Comparison of ENCODE assay signal across 8 cellular contexts in the genomic region with DNA sequence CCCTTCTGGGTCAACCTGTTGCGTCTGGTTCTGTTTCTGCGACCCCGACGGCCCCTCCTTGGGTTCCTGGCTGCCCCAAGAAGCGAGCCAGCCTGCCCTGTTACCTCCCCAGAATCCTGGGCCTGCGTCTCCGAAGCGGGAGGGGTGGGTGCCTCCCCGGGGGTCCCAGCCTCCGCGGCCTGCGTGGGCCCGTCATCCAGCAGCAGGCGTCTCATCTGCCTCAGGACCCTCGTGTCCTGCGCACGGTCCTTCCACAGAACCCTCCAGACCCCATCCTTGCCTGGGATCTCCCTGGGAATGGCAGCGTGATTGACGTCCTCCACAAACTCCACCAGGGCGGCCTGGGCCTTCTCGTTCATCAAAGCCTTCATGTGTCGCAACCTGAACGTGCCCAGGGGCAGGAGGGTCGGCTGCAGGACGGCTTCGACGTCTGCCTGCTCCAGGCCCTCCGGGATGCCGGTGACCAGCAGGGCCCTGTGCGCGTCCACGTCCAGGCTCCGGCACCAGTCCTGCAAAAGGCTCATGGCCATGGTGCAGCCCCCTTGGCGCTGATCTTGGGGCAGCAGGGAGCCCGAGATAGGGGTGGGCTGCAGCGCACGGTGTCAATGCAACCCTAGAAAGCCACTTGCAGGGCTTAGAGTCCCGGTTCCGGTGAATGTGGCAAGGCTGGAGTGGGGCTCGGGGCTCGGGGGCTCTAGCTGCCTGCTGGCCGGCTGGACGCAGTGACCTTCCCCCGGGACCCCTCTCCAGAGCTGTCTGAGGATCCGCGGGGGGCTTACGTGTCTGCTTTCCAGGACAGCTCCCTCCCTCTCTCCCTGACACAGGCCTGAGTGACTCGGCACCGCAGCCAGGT. TPM values are rescaled to one million over a fixed set of nuclear protein-coding genes. Genes with fewer than 3 reads are reported as not detected.
DNase-seq lines count a peak whose midpoint lies in the region; ATAC-seq and TF ChIP-seq lines count a peak whose summit lies in the region.

No MANE protein-coding gene starts in this region.

- ATAC-seq in heart right ventricle (peak in 1 of 8 donors; percentile 13), Right ventricle myocardium superior (ENCODE audit: poor library complexity) (no peak), GM21576 (IDR thresholded peaks at IDR 0.05; ENCODE audit: unreplicated experiment) (no peak)
- ATAC-seq in naive thymus-derived CD8-positive, alpha-beta T cell: no peak

- H3K4me3 ChIP-seq in heart right ventricle: peak overlapping the region in 9 of 10 donors; percentile 7 to 51 (median 46)
- peak overlapping the region; percentile 45 for H3K4me3 ChIP-seq in ectodermal cell (ENCODE audit: insufficient read depth, low read depth, low read length)
- H3K4me3 ChIP-seq in vagina: peak overlapping the region; percentile 38 to 53

- H3K27ac ChIP-seq in heart right ventricle: peak overlapping the region in 2 of 10 donors; percentile 48 to 50
- H3K27ac ChIP-seq in ectodermal cell (ENCODE audit: insufficient read depth, low read depth, low read length, poor library complexity, severe bottlenecking): no peak overlapping the region
- H3K27ac ChIP-seq in vagina: peak overlapping the region; percentile 45

- peaks cover 12 to 46% (median 20%) of the 10 kb centered on the region in 4 donors for H3K4me1 Mint-ChIP-seq in naive thymus-derived CD8-positive, alpha-beta T cell
- H3K4me1 Mint-ChIP-seq in activated CD4-positive, alpha-beta T cell treated with anti-CD3 and anti-CD28 coated beads, Interleukin-2, amount 10 ng/mL, durations not matched to agents 24 days and 14 days: peaks cover 5% of the 10 kb centered on the region

- no peak for TF ChIP-seq POLR2A in vagina (IDR thresholded peaks at IDR 0.05)

- peak overlapping the region in 2 of 10 donors; percentile 65 to 90 for H3K27ac Mint-ChIP-seq in naive thymus-derived CD8-positive, alpha-beta T cell
- H3K27ac Mint-ChIP-seq in activated CD4-positive, alpha-beta T cell treated with anti-CD3 and anti-CD28 coated beads, Interleukin-2, amount 10 ng/mL, durations not matched to agents 24 days and 14 days: no peak overlapping the region

- peaks cover 0 to 59% (median 40%) of the 10 kb centered on the region in 7 donors for H3K27me3 ChIP-seq in heart right ventricle
- H3K27me3 ChIP-seq in ectodermal cell (ENCODE audit: control insufficient read depth, insufficient read depth, low read length, poor library complexity, severe bottlenecking): peaks cover 54% of the 10 kb centered on the region
- no peaks in the 10 kb centered on the region for H3K27me3 ChIP-seq in vagina

- intact Hi-C loops in heart right ventricle (cut with DNase I): loop anchor here in 1 of 10 donors (10.0 kb wide), 1 partner anchor 220 kb away; no protein-coding TSS in a partner anchor
- intact Hi-C loops in Right ventricle myocardium superior (cut with DNase I): loop anchor here (10.0 kb wide), 1 partner anchor 220 kb away; no protein-coding TSS in a partner anchor
- intact Hi-C loops in vagina (cut with DNase I): no loop called here
- intact Hi-C loops in activated CD4-positive, alpha-beta T cell treated with anti-CD3 and anti-CD28 coated beads, Interleukin-2, amount 10 ng/mL, durations not matched to agents 24 days and 14 days (cut with micrococcal nuclease): no loop called here

- H3K36me3 ChIP-seq in heart right ventricle: no peaks in the 10 kb centered on the region
- H3K36me3 ChIP-seq in ectodermal cell (ENCODE audit: control insufficient read depth, insufficient read depth, low read length): no peaks in the 10 kb centered on the region
- no peaks in the 10 kb centered on the region for H3K36me3 ChIP-seq in vagina

- POLR2A ChIA-PET in naive thymus-derived CD8-positive, alpha-beta T cell (lab: Charles Lee): interaction anchor here (0.5 kb wide), 1 partner anchor 778 kb away, joined by 4 read pairs; no protein-coding TSS in a partner anchor

- 38 to 49% methylated on average over 49 of the region's 49 CpGs for WGBS in heart right ventricle, 2 donors
- WGBS in ectodermal cell, 2 experiments: 67 to 68% methylated on average over 49 of the region's 49 CpGs

- H3K9me3 Mint-ChIP-seq in naive thymus-derived CD8-positive, alpha-beta T cell: no peaks in the 10 kb centered on the region
- H3K9me3 Mint-ChIP-seq in activated CD4-positive, alpha-beta T cell treated with anti-CD3 and anti-CD28 coated beads, Interleukin-2, amount 10 ng/mL, durations not matched to agents 24 days and 14 days: no peaks in the 10 kb centered on the region

- H3K36me3 Mint-ChIP-seq in naive thymus-derived CD8-positive, alpha-beta T cell: no peaks in the 10 kb centered on the region
- no peaks in the 10 kb centered on the region for H3K36me3 Mint-ChIP-seq in activated CD4-positive, alpha-beta T cell treated with anti-CD3 and anti-CD28 coated beads, Interleukin-2, amount 10 ng/mL, durations not matched to agents 24 days and 14 days (ENCODE audit: low read depth)

- H3K9me3 ChIP-seq in heart right ventricle: no peaks in the 10 kb centered on the region
- no peaks in the 10 kb centered on the region for H3K9me3 ChIP-seq in ectodermal cell (ENCODE audit: control insufficient read depth, low read length)
- H3K9me3 ChIP-seq in vagina: no peaks in the 10 kb centered on the region

- H3K4me3 Mint-ChIP-seq in naive thymus-derived CD8-positive, alpha-beta T cell: peak overlapping the region in 9 of 10 donors; percentile 74 to 92 (median 84)
- no peak overlapping the region for H3K4me3 Mint-ChIP-seq in activated CD4-positive, alpha-beta T cell treated with anti-CD3 and anti-CD28 coated beads, Interleukin-2, amount 10 ng/mL, durations not matched to agents 24 days and 14 days

- TF ChIP-seq CTCF in heart right ventricle (IDR thresholded peaks at IDR 0.05) (no peak), vagina (IDR thresholded peaks at IDR 0.05) (no peak)

- H3K4me1 ChIP-seq in heart right ventricle (peaks cover 5 to 41% (median 20%) of the 10 kb centered on the region in 9 donors), ectodermal cell (ENCODE audit: control insufficient read depth, insufficient read depth, low read length) (peaks cover 25% of the 10 kb centered on the region), vagina (peaks cover 38% of the 10 kb centered on the region)

- H3K27me3 Mint-ChIP-seq in naive thymus-derived CD8-positive, alpha-beta T cell: peaks cover 26 to 62% (median 40%) of the 10 kb centered on the region in 5 donors
- H3K27me3 Mint-ChIP-seq in activated CD4-positive, alpha-beta T cell treated with anti-CD3 and anti-CD28 coated beads, Interleukin-2, amount 10 ng/mL, durations not matched to agents 24 days and 14 days: peaks cover 63% of the 10 kb centered on the region

- DNase-seq in heart right ventricle (no peak), Right ventricle myocardium superior (no peak), vagina (ENCODE audit: extremely low spot score in 2 of 2) (no peak), DMS114 treated with DMSO at 0.1 percent for 48 hours (lab: John Stamatoyannopoulos, UW; ENCODE audit: unreplicated experiment) (no peak)
- DNase-seq in naive thymus-derived CD8-positive, alpha-beta T cell: no peak
- DNase-seq in activated CD4-positive, alpha-beta T cell treated with anti-CD3 and anti-CD28 coated beads, Interleukin-2, amount 10 ng/mL, durations not matched to agents 24 days and 14 days: no peak

RNA-seq across cellular contexts. Expression of gene PNMA8B, which starts 0.5 kb away (rescaled TPM):
- under 1 TPM; 0.47 to 0.95 (median 0.65) TPM for total RNA-seq in heart right ventricle
- polyA plus RNA-seq in heart right ventricle: under 1 TPM; 0.37 to 0.81 TPM
- total RNA-seq in Right ventricle myocardium superior: 0.65 TPM
- 2.2 TPM for polyA plus RNA-seq in ectodermal cell (2013, experiment 1 of 4)
- 2.0 TPM for polyA plus RNA-seq in ectodermal cell (2013, experiment 2 of 4)
- polyA plus RNA-seq in ectodermal cell (2013, experiment 3 of 4): 2.1 TPM
- 2.4 TPM for polyA plus RNA-seq in ectodermal cell (2013, experiment 4 of 4)
- total RNA-seq in naive thymus-derived CD8-positive, alpha-beta T cell: 1 to 10 TPM; 1.2 to 1.6 TPM
- polyA plus RNA-seq in naive thymus-derived CD8-positive, alpha-beta T cell: under 1 TPM in 2 of 3 donors, not detected in 1; 0.20 to 0.91 TPM
- total RNA-seq in vagina: 2.7 TPM
- total RNA-seq in activated CD4-positive, alpha-beta T cell treated with anti-CD3 and anti-CD28 coated beads, Interleukin-2, amount 10 ng/mL, durations not matched to agents 24 days and 14 days: not detected in 2 replicates

RNA-seq across cellular contexts. Expression of gene PNMA8A, which starts 23.8 kb away (rescaled TPM):
- 10 to 100 TPM in 3 of 10 donors, 1 to 10 TPM in 7; 7.2 to 12.3 (median 9.3) TPM for total RNA-seq in heart right ventricle
- polyA plus RNA-seq in heart right ventricle: 1 to 10 TPM; 2.8 to 3.0 TPM
- 7.3 TPM for total RNA-seq in Right ventricle myocardium superior
- 55.7 TPM for polyA plus RNA-seq in ectodermal cell (2013, experiment 1 of 4)
- polyA plus RNA-seq in ectodermal cell (2013, experiment 2 of 4): 54.7 TPM
- polyA plus RNA-seq in ectodermal cell (2013, experiment 3 of 4): 45.9 TPM
- 49.4 TPM for polyA plus RNA-seq in ectodermal cell (2013, experiment 4 of 4)
- 1 to 10 TPM; 3.0 to 3.5 TPM for total RNA-seq in naive thymus-derived CD8-positive, alpha-beta T cell
- polyA plus RNA-seq in naive thymus-derived CD8-positive, alpha-beta T cell: not detected
- total RNA-seq in vagina: 1.5 TPM
- total RNA-seq in activated CD4-positive, alpha-beta T cell treated with anti-CD3 and anti-CD28 coated beads, Interleukin-2, amount 10 ng/mL, durations not matched to agents 24 days and 14 days: not detected in 2 replicates
